In genomic region chr10:130221456-130222375, GRCh38 we compare ENCODE assay signal across 15 cellular contexts.
DNase-seq lines count a peak whose midpoint lies in the region; ATAC-seq and TF ChIP-seq lines count a peak whose summit lies in the region.
"Had no signal": no experiment of that assay in that cellular context is flagged by ENCODE, and none has a peak within 500 bp of the region (broad histone marks: within the 10 kb centered on the region; RNA-seq: fewer than 3 reads in every experiment).

No MANE protein-coding gene starts in this region.

- no peak overlapping the region for H2BK5ac ChIP-seq in trophoblast cell (ENCODE audit: low read depth, low read length, poor library complexity)

- intact Hi-C loops in CD14-positive monocyte (cut with micrococcal nuclease): no loop called here
- intact Hi-C loops in activated T-helper 1 cell treated with anti-CD3 and anti-CD28 coated beads, Interleukin-12 subunit alpha, Interleukin-12 subunit beta, Interleukin-2, Interleukin-4 antibody, amounts not matched to agents 30 ng/mL and 10 ng/mL and 1 ng/mL, durations not matched to agents 14 hours and 24 hours and 36 hours (cut with micrococcal nuclease): no loop called here

- H3K18ac ChIP-seq in trophoblast cell (ENCODE audit: low read length): no peak overlapping the region

- no peak overlapping the region for H3K4ac ChIP-seq in trophoblast cell (ENCODE audit: low read depth, low read length)

- no peak overlapping the region for H2BK12ac ChIP-seq in trophoblast cell (ENCODE audit: low read length)

- no peak for TF ChIP-seq CTCF in C4-2B (conservative IDR thresholded peaks at IDR 0.05)
- no peak for TF ChIP-seq CTCF in CD14-positive monocyte (IDR thresholded peaks at IDR 0.05)

- H3K4me1 Mint-ChIP-seq in CD14-positive monocyte: no peaks in the 10 kb centered on the region
- no peaks in the 10 kb centered on the region for H3K4me1 Mint-ChIP-seq in activated T-helper 1 cell treated with anti-CD3 and anti-CD28 coated beads, Interleukin-12 subunit alpha, Interleukin-12 subunit beta, Interleukin-2, Interleukin-4 antibody, amounts not matched to agents 30 ng/mL and 10 ng/mL and 1 ng/mL, durations not matched to agents 14 hours and 24 hours and 36 hours (ENCODE audit: low read depth)

- H3K4me3 ChIP-seq in trophoblast cell (ENCODE audit: low read depth, low read length): peak overlapping the region; percentile 25
- H3K4me3 ChIP-seq: BLaER1, MG63 had no signal

- no peak for ATAC-seq in HG02870 (IDR thresholded peaks at IDR 0.05; ENCODE audit: unreplicated experiment)

- peak; percentile 32 for DNase-seq in CD14-positive monocyte (ENCODE audit: low spot score)
- peak; percentile 10 for DNase-seq in cerebellum (ENCODE audit: low spot score)
- no peak for DNase-seq in trophoblast cell
- DNase-seq in stimulated activated CD4-positive, alpha-beta T cell treated with anti-CD3 and anti-CD28 coated beads, Interleukin-4, amount 100 ng/mL, for 4 hours: no peak
- DNase-seq in activated T-helper 1 cell treated with anti-CD3 and anti-CD28 coated beads, Interleukin-12 subunit alpha, Interleukin-12 subunit beta, Interleukin-2, Interleukin-4 antibody, amounts not matched to agents 30 ng/mL and 10 ng/mL and 1 ng/mL, durations not matched to agents 14 hours and 24 hours and 36 hours (ENCODE audit: low spot score): no peak
- DNase-seq: HFFc6, KG1, MG63, NCI-H1092 treated with DMSO at 0.1 percent for 48 hours, NCI-H1694, NCI-H446 treated with DMSO at 0.1 percent for 48 hours, NCI-H774 had no signal

- H3K36me3 ChIP-seq in trophoblast cell (ENCODE audit: control insufficient read depth in 1 of 2, insufficient read depth in 2 of 2, low read length in 2 of 2): no peaks in the 10 kb centered on the region
- H3K36me3 ChIP-seq: BLaER1, MG63 had no signal

- H4K91ac ChIP-seq in trophoblast cell (ENCODE audit: low read depth, low read length): no peak overlapping the region

- no peaks in the 10 kb centered on the region for H3K36me3 Mint-ChIP-seq in CD14-positive monocyte
- no peaks in the 10 kb centered on the region for H3K36me3 Mint-ChIP-seq in activated T-helper 1 cell treated with anti-CD3 and anti-CD28 coated beads, Interleukin-12 subunit alpha, Interleukin-12 subunit beta, Interleukin-2, Interleukin-4 antibody, amounts not matched to agents 30 ng/mL and 10 ng/mL and 1 ng/mL, durations not matched to agents 14 hours and 24 hours and 36 hours (ENCODE audit: low read depth)

- H3K27me3 Mint-ChIP-seq in CD14-positive monocyte (ENCODE audit: low read depth in 3 of 3): peaks cover 3 to 9% (median 6%) of the 10 kb centered on the region in 3 donors
- no peaks in the 10 kb centered on the region for H3K27me3 Mint-ChIP-seq in activated T-helper 1 cell treated with anti-CD3 and anti-CD28 coated beads, Interleukin-12 subunit alpha, Interleukin-12 subunit beta, Interleukin-2, Interleukin-4 antibody, amounts not matched to agents 30 ng/mL and 10 ng/mL and 1 ng/mL, durations not matched to agents 14 hours and 24 hours and 36 hours (ENCODE audit: insufficient read depth)

- H4K8ac ChIP-seq in trophoblast cell (ENCODE audit: low read depth, low read length): no peak overlapping the region

- no peaks in the 10 kb centered on the region for H3K4me1 ChIP-seq in trophoblast cell (ENCODE audit: control insufficient read depth in 1 of 2, insufficient read depth in 2 of 2, low read length in 2 of 2)
- H3K4me1 ChIP-seq: BLaER1 had no signal

- no peaks in the 10 kb centered on the region for H3K79me2 ChIP-seq in trophoblast cell (ENCODE audit: control insufficient read depth, insufficient read depth, low read length, poor library complexity)

- no peak overlapping the region for H2AFZ ChIP-seq in trophoblast cell (ENCODE audit: insufficient read depth, low read length, poor library complexity)

- WGBS in trophoblast cell (ENCODE audit: extremely low coverage, insufficient coverage, insufficient read length): no CpG with 5 or more reads among the region's 15 CpGs

- no peak overlapping the region for H3K9ac ChIP-seq in trophoblast cell (ENCODE audit: low read length)
- H3K9ac ChIP-seq: BLaER1 had no signal

- H3K23ac ChIP-seq in trophoblast cell (ENCODE audit: low read length): no peak overlapping the region

- no peak overlapping the region for H2BK120ac ChIP-seq in trophoblast cell (ENCODE audit: insufficient read depth, low read length, poor library complexity)

- H3K4me2 ChIP-seq in trophoblast cell (ENCODE audit: low read length): no peak overlapping the region
- H3K4me2 ChIP-seq: BLaER1 had no signal

- no peak overlapping the region for H3K4me3 Mint-ChIP-seq in CD14-positive monocyte
- no peak overlapping the region for H3K4me3 Mint-ChIP-seq in activated T-helper 1 cell treated with anti-CD3 and anti-CD28 coated beads, Interleukin-12 subunit alpha, Interleukin-12 subunit beta, Interleukin-2, Interleukin-4 antibody, amounts not matched to agents 30 ng/mL and 10 ng/mL and 1 ng/mL, durations not matched to agents 14 hours and 24 hours and 36 hours
- H3K4me3 Mint-ChIP-seq: HFFc6 had no signal

- H2AK5ac ChIP-seq in trophoblast cell (ENCODE audit: low read length): no peak overlapping the region

- H3K27ac Mint-ChIP-seq in CD14-positive monocyte: no peak overlapping the region
- no peak overlapping the region for H3K27ac Mint-ChIP-seq in activated T-helper 1 cell treated with anti-CD3 and anti-CD28 coated beads, Interleukin-12 subunit alpha, Interleukin-12 subunit beta, Interleukin-2, Interleukin-4 antibody, amounts not matched to agents 30 ng/mL and 10 ng/mL and 1 ng/mL, durations not matched to agents 14 hours and 24 hours and 36 hours
- H3K27ac Mint-ChIP-seq: HFFc6 had no signal

- H3K27me3 ChIP-seq in trophoblast cell (ENCODE audit: insufficient read depth, low read length): no peaks in the 10 kb centered on the region
- H3K27me3 ChIP-seq: BLaER1, MG63 had no signal

- no peak overlapping the region for H4K12ac ChIP-seq in trophoblast cell (ENCODE audit: low read depth, low read length)

- no peaks in the 10 kb centered on the region for H3K79me1 ChIP-seq in trophoblast cell (ENCODE audit: low read length)

- H3K14ac ChIP-seq in trophoblast cell (ENCODE audit: low read length): no peak overlapping the region

- H3K9me3 Mint-ChIP-seq in CD14-positive monocyte: peaks cover 6 to 17% (median 15%) of the 10 kb centered on the region in 7 donors
- H3K9me3 Mint-ChIP-seq in activated T-helper 1 cell treated with anti-CD3 and anti-CD28 coated beads, Interleukin-12 subunit alpha, Interleukin-12 subunit beta, Interleukin-2, Interleukin-4 antibody, amounts not matched to agents 30 ng/mL and 10 ng/mL and 1 ng/mL, durations not matched to agents 14 hours and 24 hours and 36 hours: peaks cover 4% of the 10 kb centered on the region

- peak overlapping the region; percentile 79 for H3K27ac ChIP-seq in C4-2B
- no peak overlapping the region for H3K27ac ChIP-seq in trophoblast cell (ENCODE audit: low read depth, low read length)
- H3K27ac ChIP-seq: BLaER1 had no signal

- peaks cover 2% of the 10 kb centered on the region for H3K9me3 ChIP-seq in trophoblast cell (ENCODE audit: insufficient read depth, low read depth, low read length)
- H3K9me3 ChIP-seq: MG63 had no signal

Comparison
In these comparisons a context has a peak if more than half of its experiments do, and no peak if none do; other contexts are left out.
1. DNase-seq: peak in CD14-positive monocyte (single experiment) and cerebellum (single experiment); none in trophoblast cell (0 of 2), stimulated activated CD4-positive, alpha-beta T cell treated with anti-CD3 and anti-CD28 coated beads, Interleukin-4, amount 100 ng/mL, for 4 hours (0 of 2) and activated T-helper 1 cell treated with anti-CD3 and anti-CD28 coated beads, Interleukin-12 subunit alpha, Interleukin-12 subunit beta, Interleukin-2, Interleukin-4 antibody, amounts not matched to agents 30 ng/mL and 10 ng/mL and 1 ng/mL, durations not matched to agents 14 hours and 24 hours and 36 hours (single experiment).